Comparison of ENCODE assay signal across 27 cellular contexts in genomic region chr1:236207121-236207520, GRCh38.
A peak's percentile ranks its signal among the peaks of the same experiment; 100 is the strongest.
DNase-seq lines count a peak whose midpoint lies in the region; TF ChIP-seq lines count a peak whose summit lies in the region.
"Had no signal": no experiment of that assay in that cellular context is flagged by ENCODE, and none has a peak within 500 bp of the region (broad histone marks: within the 10 kb centered on the region; RNA-seq: fewer than 3 reads in every experiment).

No MANE protein-coding gene starts in this region.

- TF ChIP-seq CTCF in left ventricle myocardium inferior (IDR thresholded peaks at IDR 0.05; ENCODE audit: borderline replicate concordance) (no peak), OCI-LY7 (conservative IDR thresholded peaks at IDR 0.05; ENCODE audit: low read length) (no peak), lower leg skin (IDR thresholded peaks at IDR 0.05) (no peak), WERI-Rb-1 (IDR thresholded peaks at IDR 0.05; ENCODE audit: low read depth, low read length) (no peak)

- 79 to 88% methylated on average over 4 to 5 of the region's 5 CpGs for WGBS in ectodermal cell, 2 experiments
- 81 to 86% methylated on average over 4 of the region's 5 CpGs for WGBS in mesodermal cell (ENCODE audit: insufficient coverage in 2 of 2), 2 experiments
- WGBS in lower leg skin, 2 donors: 71 to 74% methylated on average over 5 of the region's 5 CpGs

- intact Hi-C loops in left ventricle myocardium inferior (cut with micrococcal nuclease) (no loop called here), cardiac septum (cut with DNase I) (no loop called here), OCI-LY7 (cut with micrococcal nuclease; ENCODE audit: unreplicated experiment) (no loop called here), lower leg skin (cut with DNase I; ENCODE audit: low total_unique reads) (no loop called here)

- CTCF ChIA-PET in OCI-LY7 (lab: Charles Lee; ENCODE audit: unreplicated experiment): interaction anchor here (1.0 kb wide), 1 partner anchor 63 kb away, joined by 4 read pairs; no protein-coding TSS in a partner anchor

- H2AFZ ChIP-seq in OCI-LY7 (ENCODE audit: low read length): no peak overlapping the region

- H3K27ac ChIP-seq in left ventricle myocardium inferior (replicated peaks) (peak overlapping the region; percentile 39), ectodermal cell (ENCODE audit: insufficient read depth, low read depth, low read length, poor library complexity, severe bottlenecking) (peak overlapping the region; percentile 53), mesodermal cell (ENCODE audit: low read depth, low read length, severe bottlenecking) (peak overlapping the region; percentile 23), OCI-LY7 (ENCODE audit: low read depth, low read length, poor library complexity, severe bottlenecking) (no peak overlapping the region), WERI-Rb-1 (no peak overlapping the region)
- H3K27ac ChIP-seq: HL-60 had no signal

- TF ChIP-seq POLR2A in lower leg skin (IDR thresholded peaks at IDR 0.05): no peak

- POLR2A ChIA-PET in OCI-LY7 (lab: Charles Lee): no interaction called here

- H3K4me1 ChIP-seq in left ventricle myocardium inferior (peaks cover 19% of the 10 kb centered on the region), ectodermal cell (ENCODE audit: control insufficient read depth, insufficient read depth, low read length) (peaks cover 5% of the 10 kb centered on the region), mesodermal cell (ENCODE audit: control insufficient read depth, insufficient read depth, low read length, poor library complexity, severe bottlenecking) (peaks cover 2% of the 10 kb centered on the region), OCI-LY7 (ENCODE audit: insufficient read depth, low read length, poor library complexity, severe bottlenecking) (no peaks in the 10 kb centered on the region)

- H3K9me3 ChIP-seq in left ventricle myocardium inferior (replicated peaks): peaks cover 11% of the 10 kb centered on the region
- H3K9me3 ChIP-seq in ectodermal cell (ENCODE audit: control insufficient read depth, low read length): no peaks in the 10 kb centered on the region
- peaks cover 5% of the 10 kb centered on the region for H3K9me3 ChIP-seq in mesodermal cell (ENCODE audit: control insufficient read depth, low read length)
- no peaks in the 10 kb centered on the region for H3K9me3 ChIP-seq in OCI-LY7 (ENCODE audit: low read length)
- no peaks in the 10 kb centered on the region for H3K9me3 ChIP-seq in WERI-Rb-1 (ENCODE audit: severe bottlenecking)

- H3K9me2 ChIP-seq in OCI-LY7 (ENCODE audit: insufficient read depth, low read length): no peaks in the 10 kb centered on the region

- BruUV-seq in OCI-LY7 (replicated peaks; lab: Mats Ljungman, UMichigan): no TSS peak

- no peaks in the 10 kb centered on the region for H3K27me3 ChIP-seq in left ventricle myocardium inferior (ENCODE audit: low read depth)
- H3K27me3 ChIP-seq in ectodermal cell (ENCODE audit: control insufficient read depth, insufficient read depth, low read length, poor library complexity, severe bottlenecking): no peaks in the 10 kb centered on the region
- H3K27me3 ChIP-seq in WERI-Rb-1 (ENCODE audit: insufficient read depth, low read depth, severe bottlenecking): no peaks in the 10 kb centered on the region
- H3K27me3 ChIP-seq: BLaER1 treated with 17β-estradiol and CSF1 and Interleukin-3, amounts not matched to agents 10 nM and 100 nM; esophagus muscularis mucosa; tibial nerve had no signal

- H3K4me2 ChIP-seq in OCI-LY7 (ENCODE audit: low read length): no peak overlapping the region

- H3K4me3 ChIP-seq in left ventricle myocardium inferior (no peak overlapping the region), ectodermal cell (ENCODE audit: insufficient read depth, low read depth, low read length) (no peak overlapping the region), mesodermal cell (ENCODE audit: extremely low read depth, insufficient read depth, low read length, poor library complexity, severe bottlenecking) (no peak overlapping the region), OCI-LY7 (ENCODE audit: low read depth, low read length, poor library complexity, severe bottlenecking) (no peak overlapping the region), lower leg skin (ENCODE audit: low read depth, poor library complexity, severe bottlenecking) (no peak overlapping the region), WERI-Rb-1 (ENCODE audit: low read depth, low read length) (no peak overlapping the region)
- H3K4me3 ChIP-seq: BLaER1 treated with 17β-estradiol and CSF1 and Interleukin-3, amounts not matched to agents 10 nM and 100 nM; esophagus muscularis mucosa; tibial nerve had no signal

- H3K36me3 ChIP-seq in left ventricle myocardium inferior: peaks cover 20% of the 10 kb centered on the region
- no peaks in the 10 kb centered on the region for H3K36me3 ChIP-seq in ectodermal cell (ENCODE audit: control insufficient read depth, insufficient read depth, low read length)
- H3K36me3 ChIP-seq in mesodermal cell (ENCODE audit: control insufficient read depth, insufficient read depth, low read length): peaks cover 6% of the 10 kb centered on the region
- H3K36me3 ChIP-seq in OCI-LY7 (ENCODE audit: insufficient read depth, low read length): peaks cover 7% of the 10 kb centered on the region
- H3K36me3 ChIP-seq in WERI-Rb-1: no peaks in the 10 kb centered on the region; the same call in 1 of the 2 replicates

- H4K20me1 ChIP-seq in OCI-LY7 (ENCODE audit: insufficient read depth, low read length): no peaks in the 10 kb centered on the region

- no peaks in the 10 kb centered on the region for H3K79me2 ChIP-seq in OCI-LY7 (ENCODE audit: insufficient read depth, low read depth, low read length)

- DNase-seq in left ventricle myocardium inferior (no peak), cardiac septum (ENCODE audit: low spot score) (no peak), OCI-LY7 (ENCODE audit: low spot score) (no peak), kidney glomerular epithelial cell (lab: John Stamatoyannopoulos, UW) (no peak), lower leg skin (ENCODE audit: low spot score in 2 of 2) (no peak), WERI-Rb-1 (no peak)
- DNase-seq: activated CD4-positive, alpha-beta T cell treated with anti-CD3 and anti-CD28 coated beads, Interleukin-2, amount 50 U/mL, for 1 hour; activated CD4-positive, CD25-positive, alpha-beta regulatory T cell; activated effector memory CD4-positive, alpha-beta T cell treated with anti-CD3 and anti-CD28 coated beads, Interleukin-2, amount 50 U/mL, for 16 hours; activated naive CD8-positive, alpha-beta T cell treated with anti-CD3 and anti-CD28 coated beads for 36 hours; activated T-cell treated with anti-CD3 and anti-CD28 coated beads, Interleukin-2, amount 50 U/mL, for 24 hours; cortex of kidney; DMS153; foreskin melanocyte; NCI-H1417; NCI-H2081 treated with DMSO at 0.1 percent for 48 hours; NCI-H345; NCI-H748 treated with DMSO at 0.1 percent for 48 hours; posterior cingulate gyrus; stimulated activated CD4-positive, alpha-beta T cell treated with anti-CD3 and anti-CD28 coated beads, Interleukin-12 subunit alpha, Interleukin-12 subunit beta, amount 100 ng/mL, for 4 hours; stimulated activated CD4-positive, alpha-beta T cell treated with anti-CD3 and anti-CD28 coated beads, Interleukin-2, amount 100 ng/mL, for 48 hours had no signal

Comparison
In these comparisons a context has a peak if more than half of its experiments do, and no peak if none do; other contexts are left out.
1. H3K27ac ChIP-seq: peak in left ventricle myocardium inferior (single experiment), ectodermal cell (single experiment) and mesodermal cell (single experiment); none in OCI-LY7 (single experiment) and WERI-Rb-1 (single experiment).